ENCODE assay signal across 19 cellular contexts in genomic region chr1:215652371-215652770, GRCh38.
A peak's percentile ranks its signal among the peaks of the same experiment; 100 is the strongest.
DNase-seq lines count a peak whose midpoint lies in the region; ATAC-seq, FAIRE-seq and TF ChIP-seq lines count a peak whose summit lies in the region.
"Had no signal": no experiment of that assay in that cellular context is flagged by ENCODE, and none has a peak within 500 bp of the region (broad histone marks: within the 10 kb centered on the region; RNA-seq: fewer than 3 reads in every experiment).

No MANE protein-coding gene starts in this region.

- H2AFZ ChIP-seq in H9 (ENCODE audit: low read length) (no peak overlapping the region), K562 (ENCODE audit: low read depth, low read length) (no peak overlapping the region), neural progenitor cell (replicated peaks) (no peak overlapping the region)

- H3K9ac ChIP-seq in H9 (ENCODE audit: extremely low read depth, insufficient read length, low read length) = no peak overlapping the region
- no peak overlapping the region for H3K9ac ChIP-seq in K562 (ENCODE audit: insufficient read depth in 1 of 2, low read depth in 2 of 2, low read length in 2 of 2)
- no peak overlapping the region for H3K9ac ChIP-seq in neural progenitor cell

- no peak overlapping the region for H2BK15ac ChIP-seq in H9 (ENCODE audit: low read depth, low read length)

- TF ChIP-seq EP300 in K562 (IDR thresholded peaks at IDR 0.05; ENCODE audit: low read length) = no peak

- no TSS peak for BruUV-seq in K562 (replicated peaks; lab: Mats Ljungman, UMichigan)

- H3K27ac Mint-ChIP-seq in H9 (peak overlapping the region in 2 of 3 experiments; percentile 63 to 74; a peak in 4 of 7 replicates), neural progenitor cell (no peak overlapping the region)
- H3K27ac Mint-ChIP-seq: CD4-positive, alpha-beta T cell; HFFc6; IgD-negative memory B cell had no signal

- no peak overlapping the region for H3K14ac ChIP-seq in H9 (ENCODE audit: insufficient read depth, low read length)

- H3K4me3 ChIP-seq in K562 (no peak overlapping the region), neural progenitor cell (no peak overlapping the region)

- no peaks in the 10 kb centered on the region for H3K27me3 ChIP-seq in H9 (ENCODE audit: insufficient read depth, low read length)
- H3K27me3 ChIP-seq in K562 (ENCODE audit: control insufficient read depth in 2 of 2, insufficient read depth in 2 of 2, low read length in 2 of 2) = no peaks in the 10 kb centered on the region
- no peaks in the 10 kb centered on the region for H3K27me3 ChIP-seq in neural progenitor cell

- no peaks in the 10 kb centered on the region for H3K79me2 ChIP-seq in H9 (ENCODE audit: insufficient read depth, low read length)
- no peaks in the 10 kb centered on the region for H3K79me2 ChIP-seq in K562 (ENCODE audit: control insufficient read depth, insufficient read depth, low read length)
- no peaks in the 10 kb centered on the region for H3K79me2 ChIP-seq in neural progenitor cell (ENCODE audit: low read depth)

- no peak overlapping the region for H3K23ac ChIP-seq in H9 (ENCODE audit: insufficient read length, low read depth, low read length)

- TF ChIP-seq POLR2A in K562 (conservative IDR thresholded peaks at IDR 0.05) = no peak

- no peak for TF ChIP-seq CTCF in H9 (conservative IDR thresholded peaks at IDR 0.05)
- no peak for TF ChIP-seq CTCF in K562 (IDR thresholded peaks at IDR 0.05 in 2 of 3, conservative IDR thresholded peaks at IDR 0.05 in 1 of 3; ENCODE audit: insufficient read depth in 2 of 3, low read depth in 1 of 3, low read length in 3 of 3)
- TF ChIP-seq CTCF in neural progenitor cell (IDR thresholded peaks at IDR 0.05) = no peak

- intact Hi-C loops in K562 (cut with micrococcal nuclease) = no loop called here

- no peaks in the 10 kb centered on the region for H3K9me3 ChIP-seq in H9 (ENCODE audit: control insufficient read depth, low read depth, low read length)
- H3K9me3 ChIP-seq in K562 (replicated peaks; ENCODE audit: control insufficient read depth, insufficient read depth, low read depth, low read length) = no peaks in the 10 kb centered on the region
- H3K9me3 ChIP-seq in neural progenitor cell (ENCODE audit: low read depth) = no peaks in the 10 kb centered on the region

- H3K36me3 ChIP-seq in K562 (ENCODE audit: control insufficient read depth, insufficient read depth, low read length) (no peaks in the 10 kb centered on the region), neural progenitor cell (no peaks in the 10 kb centered on the region)

- H3K79me1 ChIP-seq in H9 (ENCODE audit: insufficient read depth, low read depth, low read length, poor library complexity, severe bottlenecking) = no peaks in the 10 kb centered on the region

- H2BK120ac ChIP-seq in H9 (ENCODE audit: low read depth, low read length, poor library complexity, severe bottlenecking) = no peak overlapping the region

- peak overlapping the region; percentile 79 for H3K4me2 ChIP-seq in H9 (ENCODE audit: insufficient read depth, insufficient read length, low read length)
- H3K4me2 ChIP-seq in K562 (ENCODE audit: insufficient read depth, low read length) = no peak overlapping the region
- no peak overlapping the region for H3K4me2 ChIP-seq in neural progenitor cell

- H4K20me1 ChIP-seq in H9 (ENCODE audit: control insufficient read depth, insufficient read depth, insufficient read length) = no peaks in the 10 kb centered on the region
- H4K20me1 ChIP-seq in K562 (replicated peaks; ENCODE audit: control insufficient read depth, insufficient read depth, low read length) = no peaks in the 10 kb centered on the region
- no peaks in the 10 kb centered on the region for H4K20me1 ChIP-seq in neural progenitor cell (ENCODE audit: low read depth)

- no peak overlapping the region for H4K8ac ChIP-seq in H9 (replicated peaks; ENCODE audit: insufficient read length, low read depth, low read length)

- H3K27ac ChIP-seq in H9 (ENCODE audit: insufficient read length, low read depth, low read length) = peak overlapping the region; percentile 82
- no peak overlapping the region for H3K27ac ChIP-seq in K562 (ENCODE audit: extremely low read depth, low read depth, low read length)
- H3K27ac ChIP-seq in neural progenitor cell = no peak overlapping the region
- H3K27ac ChIP-seq: C4-2B, HL-60 had no signal

- H3K9me3 Mint-ChIP-seq in H9 (no peaks in the 10 kb centered on the region), neural progenitor cell (no peaks in the 10 kb centered on the region)
- H3K9me3 Mint-ChIP-seq: HFFc6, IgD-negative memory B cell had no signal

- H3K4me1 Mint-ChIP-seq in H9 (peaks cover 52 to 53% of the 10 kb centered on the region in 2 experiments), neural progenitor cell (no peaks in the 10 kb centered on the region)
- H3K4me1 Mint-ChIP-seq: IgD-negative memory B cell had no signal

- H3K36me3 Mint-ChIP-seq in H9 (ENCODE audit: insufficient read depth in 1 of 3, low read depth in 3 of 3) (no peaks in the 10 kb centered on the region), neural progenitor cell (no peaks in the 10 kb centered on the region)
- H3K36me3 Mint-ChIP-seq: IgD-negative memory B cell had no signal

- ATAC-seq in K562 (no peak), GM21381 (IDR thresholded peaks at IDR 0.05; ENCODE audit: unreplicated experiment) (no peak)
- ATAC-seq: HCT116, HepG2 had no signal

- H3K4me1 ChIP-seq in H9 (ENCODE audit: insufficient read depth, low read length) = peaks cover 14% of the 10 kb centered on the region
- no peaks in the 10 kb centered on the region for H3K4me1 ChIP-seq in K562 (replicated peaks in 1 of 2; ENCODE audit: control insufficient read depth in 2 of 2, insufficient read depth in 2 of 2, low read length in 2 of 2)
- H3K4me1 ChIP-seq in neural progenitor cell = peaks cover 7% of the 10 kb centered on the region

- H3T11ph ChIP-seq in H9 (ENCODE audit: low read length) = no peak overlapping the region

- H3K4me3 Mint-ChIP-seq in H9 (peak overlapping the region in 1 of 2 experiments; percentile 56; a peak in 2 of 5 replicates), neural progenitor cell (no peak overlapping the region)
- H3K4me3 Mint-ChIP-seq: CD4-positive, alpha-beta T cell; IgD-negative memory B cell had no signal

- no peak for DNase-seq in H9
- no peak for DNase-seq in K562 (ENCODE audit: extremely low read depth in 1 of 4, low spot score in 3 of 4)
- DNase-seq in iPS DF 19.7 (ENCODE audit: low read depth, low spot score) = peak; percentile 15
- DNase-seq in G401 (ENCODE audit: low spot score) = no peak
- no peak for DNase-seq in neural progenitor cell (ENCODE audit: low spot score)
- DNase-seq: ACHN; CD4-positive, alpha-beta T cell; DMS153; DMS79; GF-D8; HFFc6; KG1 had no signal

- H3K27me3 Mint-ChIP-seq in H9 (ENCODE audit: low read depth) (no peaks in the 10 kb centered on the region), neural progenitor cell (ENCODE audit: insufficient read depth, low read depth) (no peaks in the 10 kb centered on the region)

- no peak overlapping the region for H2BK5ac ChIP-seq in H9 (ENCODE audit: insufficient read length, low read length)

- POLR2A ChIA-PET in K562 (lab: Yijun Ruan, JAX) = no interaction called here

- no peak overlapping the region for H2BK20ac ChIP-seq in H9 (ENCODE audit: low read depth, low read length, poor library complexity, severe bottlenecking)

- no peaks in the 10 kb centered on the region for H3F3A ChIP-seq in neural progenitor cell (ENCODE audit: low read depth)

- H3K4ac ChIP-seq in H9 (ENCODE audit: low read depth, low read length) = no peak overlapping the region

- H4K5ac ChIP-seq in H9 (ENCODE audit: insufficient read length, low read depth, low read length) = no peak overlapping the region

- no peak overlapping the region for H2BK12ac ChIP-seq in H9 (ENCODE audit: insufficient read length, low read depth, low read length)

- TF ChIP-seq RAD21 in K562 (CRISPR knock-in tag; conservative IDR thresholded peaks at IDR 0.05 in 1 of 2, IDR thresholded peaks at IDR 0.05 in 1 of 2) = no peak

- H3K9me1 ChIP-seq in K562 (ENCODE audit: control insufficient read depth, insufficient read depth, low read length) = no peaks in the 10 kb centered on the region

- WGBS in H9 (ENCODE audit: extremely low coverage, insufficient read length, low lambda C conversion rate) = no CpG with 5 or more reads among the region's 1 CpG
- WGBS in K562 (ENCODE audit: insufficient coverage, low coverage, missing lambda C conversion rate) = 4% methylated on average over 1 of the region's 1 CpG

- H2AK5ac ChIP-seq in H9 (ENCODE audit: insufficient read length, low read length) = no peak overlapping the region

- in situ Hi-C loops in K562 (cut with MboI) = no loop called here
- in situ Hi-C loops in G401 (cut with HindIII; ENCODE audit: low sequenced_read_pairs) = no loop called here

- FAIRE-seq in K562 (lab: Jason Lieb, UNC) = no peak
- FAIRE-seq: H54, HepG2 had no signal

- no peak overlapping the region for H3K18ac ChIP-seq in H9 (ENCODE audit: insufficient read length, low read depth, low read length)

- H3K23me2 ChIP-seq in H9 (ENCODE audit: insufficient read length, low read depth, low read length, poor library complexity, severe bottlenecking) = no peaks in the 10 kb centered on the region

- no peak overlapping the region for H4K91ac ChIP-seq in H9 (ENCODE audit: insufficient read length, low read depth, low read length)

- H3K56ac ChIP-seq in H9 (ENCODE audit: insufficient read length, low read depth, low read length) = no peak overlapping the region

- CTCF ChIA-PET in K562 (lab: Yijun Ruan, JAX; ENCODE audit: low intra/inter-chr PET ratio) = no interaction called here

TF ChIP-seq in K562, 482 proteins besides CTCF, POLR2A, EP300 and RAD21:
- 0 out of 2 replicates have a peak, but pooled peaks have one; percentile 3 for TF ChIP-seq PBX2 (CRISPR knock-in tag; IDR thresholded peaks at IDR 0.05; ENCODE audit: low read depth)
- TF ChIP-seq PBX2 (tag; conservative IDR thresholded peaks at IDR 0.05; ENCODE audit: low read depth) = no peak
- no peak for TF ChIP-seq ZC3H8 (IDR thresholded peaks at IDR 0.05)
